ENCODE assay signal across 8 cellular contexts in the genomic region with DNA sequence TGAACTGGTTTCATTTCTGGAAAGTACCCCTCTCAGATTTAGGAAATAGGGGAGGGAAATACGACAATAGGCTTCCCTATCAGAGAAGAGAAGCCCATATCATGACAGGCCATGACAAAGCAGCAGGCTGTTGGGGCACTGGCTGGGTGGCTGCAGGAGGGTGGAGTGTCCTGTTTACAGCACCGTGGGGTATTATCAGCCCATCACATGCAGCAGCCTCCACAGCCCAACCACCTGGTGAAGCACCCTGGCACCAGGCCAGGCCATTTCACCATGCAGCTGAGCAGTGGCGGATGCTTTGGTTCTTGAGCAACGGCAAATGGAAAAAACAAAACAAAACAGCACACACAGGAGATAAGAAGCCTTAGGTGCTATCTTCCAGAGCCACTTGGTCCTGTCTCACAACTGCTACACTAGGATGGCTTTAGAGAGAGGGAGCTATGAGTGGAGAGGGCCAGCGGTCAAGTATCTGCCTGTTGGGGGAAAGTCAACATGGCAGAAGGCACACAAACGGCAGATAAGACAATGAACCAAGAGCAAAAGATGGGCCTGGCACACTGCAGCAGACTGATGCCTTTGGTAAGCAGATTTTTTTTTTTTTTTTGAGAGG. TPM values are rescaled to one million over a fixed set of nuclear protein-coding genes. Genes with fewer than 3 reads are reported as not detected.
A peak's percentile ranks its signal among the peaks of the same experiment; 100 is the strongest.
DNase-seq lines count a peak whose midpoint lies in the region; ATAC-seq and TF ChIP-seq lines count a peak whose summit lies in the region.

No MANE protein-coding gene starts in this region.

- H3K4me3 ChIP-seq in left lung: peak overlapping the region in 1 of 2 donors; percentile 11

- peaks cover 52% of the 10 kb centered on the region for H3K36me3 Mint-ChIP-seq in activated naive CD4-positive, alpha-beta T cell treated with anti-CD3 and anti-CD28 coated beads, Interleukin-2, amount 10 ng/mL, durations not matched to agents 7 days and 5 days

- no peaks in the 10 kb centered on the region for H3K9me3 ChIP-seq in left lung

- no peaks in the 10 kb centered on the region for H3K27me3 ChIP-seq in left lung

- intact Hi-C loops in left lung (cut with DNase I): no loop called here

- H3K36me3 ChIP-seq in left lung: no peaks in the 10 kb centered on the region

- no peak for TF ChIP-seq CTCF in left lung (IDR thresholded peaks at IDR 0.05)

- CTCF ChIA-PET in activated naive CD4-positive, alpha-beta T cell treated with anti-CD3 and anti-CD28 coated beads, Interleukin-2, amount 10 ng/mL, durations not matched to agents 7 days and 5 days (lab: Charles Lee): interaction anchor here (0.8 to 1.5 kb wide), 3 partner anchors 9 to 31 kb away, joined by 4 to 7 read pairs (median 5); partner anchors contain the start of gene SLC35B1

- H3K27ac Mint-ChIP-seq in activated naive CD4-positive, alpha-beta T cell treated with anti-CD3 and anti-CD28 coated beads, Interleukin-2, amount 10 ng/mL, durations not matched to agents 7 days and 5 days: peak overlapping the region; percentile 99

- no peaks in the 10 kb centered on the region for H3K27me3 Mint-ChIP-seq in activated naive CD4-positive, alpha-beta T cell treated with anti-CD3 and anti-CD28 coated beads, Interleukin-2, amount 10 ng/mL, durations not matched to agents 7 days and 5 days

- DNase-seq in Kasumi-1 (lab: John Stamatoyannopoulos, UW) (peak; percentile 78 to 82), SKM-1 treated with dmso at 0.1 percent for 144 hours (lab: John Stamatoyannopoulos, UW; ENCODE audit: unreplicated experiment) (peak; percentile 84), left lung (peak; percentile 81 to 90), GM19240 (ENCODE audit: insufficient read length, low spot score) (no peak)
- peak; percentile 95 for DNase-seq in activated naive CD4-positive, alpha-beta T cell treated with anti-CD3 and anti-CD28 coated beads, Interleukin-2, amount 10 ng/mL, durations not matched to agents 7 days and 5 days
- DNase-seq in stimulated activated CD8-positive, alpha-beta memory T cell treated with anti-CD3 and anti-CD28 coated beads, Interleukin-15, amount 100 ng/mL, for 4 hours (ENCODE audit: low read depth in 2 of 2): peak; percentile 74 to 80

- H3K4me1 Mint-ChIP-seq in activated naive CD4-positive, alpha-beta T cell treated with anti-CD3 and anti-CD28 coated beads, Interleukin-2, amount 10 ng/mL, durations not matched to agents 7 days and 5 days: peaks cover 85% of the 10 kb centered on the region

- ATAC-seq in GM18861 (IDR thresholded peaks at IDR 0.05; ENCODE audit: unreplicated experiment) (peak; percentile 47), left lung (peak; percentile 74), GM19467 (IDR thresholded peaks at IDR 0.05; ENCODE audit: unreplicated experiment) (no peak)

- H3K4me1 ChIP-seq in left lung: peaks cover 30 to 65% of the 10 kb centered on the region in 2 donors

- peak overlapping the region; percentile 79 for H3K4me3 Mint-ChIP-seq in activated naive CD4-positive, alpha-beta T cell treated with anti-CD3 and anti-CD28 coated beads, Interleukin-2, amount 10 ng/mL, durations not matched to agents 7 days and 5 days

- peaks cover 2% of the 10 kb centered on the region for H3K9me3 Mint-ChIP-seq in activated naive CD4-positive, alpha-beta T cell treated with anti-CD3 and anti-CD28 coated beads, Interleukin-2, amount 10 ng/mL, durations not matched to agents 7 days and 5 days

- peak overlapping the region; percentile 51 to 95 for H3K27ac ChIP-seq in left lung

RNA-seq across cellular contexts. Expression of gene FAM117A, which starts 24.2 kb away (rescaled TPM):
- 10 to 100 TPM; 11.9 to 13.4 TPM for total RNA-seq in left lung

RNA-seq across cellular contexts. Expression of gene SLC35B1, which starts 32.0 kb away (rescaled TPM):
- total RNA-seq in left lung: 10 to 100 TPM; 48.8 to 74.9 TPM

RNA-seq across cellular contexts. Expression of gene KAT7, which starts 48.7 kb away (rescaled TPM):
- total RNA-seq in left lung: 10 to 100 TPM; 51.3 to 55.4 TPM
